In the genomic region with DNA sequence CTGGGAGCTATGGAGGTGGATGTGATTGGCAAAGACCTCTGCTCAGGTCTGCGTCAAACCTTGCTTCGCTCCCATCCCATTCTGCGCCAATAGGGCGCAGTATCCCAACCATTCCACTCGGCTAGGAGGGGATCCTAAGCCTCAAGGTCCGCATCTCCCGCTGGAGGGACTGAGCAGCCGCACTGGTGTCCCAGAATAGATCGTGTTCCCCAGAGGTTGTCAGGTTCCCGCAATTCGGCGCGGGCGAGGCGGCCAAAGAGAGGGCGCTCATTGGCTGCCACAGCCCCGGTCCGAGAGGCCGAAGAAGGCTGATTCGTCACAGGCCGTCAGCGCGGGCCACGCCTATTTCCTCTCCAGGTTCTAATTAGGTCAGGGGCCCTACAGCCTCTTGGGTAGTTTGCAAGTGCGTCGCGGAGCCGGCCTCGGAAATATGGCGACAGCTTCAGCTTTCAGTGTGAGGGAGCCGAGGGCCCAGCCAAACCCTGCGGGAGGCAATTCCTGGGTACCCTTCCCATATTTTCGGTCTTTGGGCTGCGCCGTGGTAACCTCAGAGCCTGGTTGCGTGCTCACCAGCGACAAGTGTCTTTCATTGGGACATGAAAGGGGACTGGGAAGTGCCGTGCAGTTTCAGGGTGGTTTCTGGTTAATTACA, we compare ENCODE assay signal across 8 cellular contexts. TPM values are rescaled to one million over a fixed set of nuclear protein-coding genes. Genes with fewer than 3 reads are reported as not detected.
DNase-seq lines count a peak whose midpoint lies in the region; ATAC-seq and TF ChIP-seq lines count a peak whose summit lies in the region.

No MANE protein-coding gene starts in this region.

- H3K4me3 ChIP-seq in adrenal gland (peak overlapping the region; percentile 49 to 75 (median 70)), left ventricle myocardium inferior (peak overlapping the region; percentile 84), prostate gland (peak overlapping the region; percentile 55 to 60)

- H3K4me1 Mint-ChIP-seq in T-cell = peaks cover 50 to 54% (median 54%) of the 10 kb centered on the region in 3 donors

- POLR2A ChIA-PET in T-cell (lab: Charles Lee) = interaction anchor here (0.6 to 1.0 kb wide), 4 partner anchors 15 to 787 kb away, joined by 3 to 5 read pairs (median 3); a partner anchor contains a TSS

- H3K9me3 ChIP-seq in adrenal gland (replicated peaks in 1 of 3) (no peaks in the 10 kb centered on the region), left ventricle myocardium inferior (replicated peaks) (no peaks in the 10 kb centered on the region), prostate gland (no peaks in the 10 kb centered on the region)

- H3K27ac ChIP-seq in adrenal gland (peak overlapping the region; percentile 99 to 100 (median 99)), left ventricle myocardium inferior (replicated peaks) (peak overlapping the region; percentile 100), prostate gland (peak overlapping the region; percentile 87 to 92)

- H3K36me3 Mint-ChIP-seq in T-cell = peaks cover 20% of the 10 kb centered on the region

- WGBS in adrenal gland, 4 donors = 0 to 11% (median 0%) methylated on average over 8 to 38 of the region's 38 CpGs
- WGBS in prostate gland = 0% methylated on average over 25 of the region's 38 CpGs

- DNase-seq in EL (peak; percentile 97), M059J (ENCODE audit: low read depth) (peak; percentile 86), T-cell (peak; percentile 77 to 89 (median 84)), adrenal gland (peak; percentile 96 to 100 (median 99)), left ventricle myocardium inferior (peak; percentile 99), prostate gland (ENCODE audit: low spot score) (peak; percentile 96), ureter (ENCODE audit: low spot score) (peak; percentile 97)

- peaks cover 8 to 13% of the 10 kb centered on the region in 2 donors for H3K27me3 Mint-ChIP-seq in T-cell

- ATAC-seq in GM21825 (IDR thresholded peaks at IDR 0.05; ENCODE audit: unreplicated experiment) = peak; percentile 99
- peak; percentile 90 to 95 (median 91) for ATAC-seq in T-cell (replicated peaks in 1 of 4)

- CTCF ChIA-PET in T-cell (lab: Charles Lee) = interaction anchor here (0.6 to 2.2 kb wide), 12 partner anchors 9 to 256 kb away, joined by 3 to 10 read pairs (median 4); a partner anchor contains a TSS

- peak; percentile 97 to 99 for TF ChIP-seq POLR2A in adrenal gland (IDR thresholded peaks at IDR 0.05)
- peak; percentile 94 for TF ChIP-seq POLR2A in prostate gland (IDR thresholded peaks at IDR 0.05)

- no peaks in the 10 kb centered on the region for H3K27me3 ChIP-seq in adrenal gland
- no peaks in the 10 kb centered on the region for H3K27me3 ChIP-seq in left ventricle myocardium inferior (ENCODE audit: low read depth)
- H3K27me3 ChIP-seq in prostate gland (replicated peaks; ENCODE audit: insufficient read depth) = no peaks in the 10 kb centered on the region

- H3K36me3 ChIP-seq in adrenal gland (replicated peaks in 1 of 2) (no peaks in the 10 kb centered on the region), left ventricle myocardium inferior (no peaks in the 10 kb centered on the region), prostate gland (no peaks in the 10 kb centered on the region)

- intact Hi-C loops in adrenal gland (cut with DNase I) = loop anchor here in 1 of 2 donors (5.0 kb wide), 1 partner anchor 154 kb away; a partner anchor contains a TSS
- intact Hi-C loops in left ventricle myocardium inferior (cut with micrococcal nuclease) = loop anchor here (10.0 kb wide), 1 partner anchor 157 kb away; a partner anchor contains a TSS
- intact Hi-C loops in prostate gland (cut with DNase I) = loop anchor here (5.0 kb wide), 1 partner anchor 154 kb away; a partner anchor contains a TSS

- peak overlapping the region; percentile 83 to 96 (median 89) for H3K4me3 Mint-ChIP-seq in T-cell

- peaks cover 10 to 15% (median 12%) of the 10 kb centered on the region in 3 donors for H3K9me3 Mint-ChIP-seq in T-cell

- TF ChIP-seq CTCF in adrenal gland (IDR thresholded peaks at IDR 0.05) (peak in 1 of 6 experiments; percentile 18), left ventricle myocardium inferior (IDR thresholded peaks at IDR 0.05; ENCODE audit: borderline replicate concordance) (no peak), prostate gland (IDR thresholded peaks at IDR 0.05) (peak in 1 of 4 experiments; percentile 20)

- H3K27ac Mint-ChIP-seq in T-cell = peak overlapping the region; percentile 91 to 100

- peaks cover 23 to 47% of the 10 kb centered on the region in 2 donors for H3K4me1 ChIP-seq in adrenal gland (replicated peaks in 1 of 2)
- peaks cover 42% of the 10 kb centered on the region for H3K4me1 ChIP-seq in left ventricle myocardium inferior
- H3K4me1 ChIP-seq in prostate gland (replicated peaks) = no peaks in the 10 kb centered on the region

RNA-seq across cellular contexts. Expression of a gene that starts 5.0 kb away (rescaled TPM):
- not detected in 2 replicates for total RNA-seq in M059J (2014; rRNA removed; shearing (Covaris generic))
- not detected for total RNA-seq in T-cell
- total RNA-seq in adrenal gland = not detected
- under 1 TPM in 1 of 3 donors, not detected in 2; 0.16 TPM for polyA plus RNA-seq in adrenal gland
- total RNA-seq in left ventricle myocardium inferior = not detected
- total RNA-seq in prostate gland = not detected
- not detected for total RNA-seq in ureter

RNA-seq across cellular contexts. Expression of a gene that starts 14.6 kb away (rescaled TPM):
- 0.12 TPM in 1 of 2 replicates, not detected in the other for total RNA-seq in M059J (2014; rRNA removed; shearing (Covaris generic))
- 1 to 10 TPM in 2 of 5 donors, under 1 TPM in 3; 0.13 to 5.3 (median 0.38) TPM for total RNA-seq in T-cell
- 10 to 100 TPM in 2 of 8 donors, 1 to 10 TPM in 6; 2.3 to 12.8 (median 8.5) TPM for total RNA-seq in adrenal gland
- polyA plus RNA-seq in adrenal gland = 1 to 10 TPM; 3.6 to 6.2 (median 5.7) TPM
- 1.0 TPM for total RNA-seq in left ventricle myocardium inferior
- 1 to 10 TPM; 1.9 to 3.7 TPM for total RNA-seq in prostate gland
- 5.6 TPM for total RNA-seq in ureter

RNA-seq across cellular contexts. Expression of a gene that starts 40.8 kb away (rescaled TPM):
- total RNA-seq in M059J (2014; rRNA removed; shearing (Covaris generic)) = 23.9 and 43.6 TPM in 2 replicates
- total RNA-seq in T-cell (10 to 100 TPM; 50.0 to 59.7 (median 58.9) TPM), adrenal gland (10 to 100 TPM; 29.5 to 69.8 (median 49.5) TPM), left ventricle myocardium inferior (80.3 TPM), prostate gland (10 to 100 TPM; 38.8 to 43.2 TPM), ureter (51.1 TPM)
- polyA plus RNA-seq in adrenal gland = 10 to 100 TPM; 13.9 to 68.8 (median 15.5) TPM

Comparison
In these comparisons a context has a peak if more than half of its experiments do, and no peak if none do; other contexts are left out.
1. Peak in every context shown above with its lines: DNase-seq, ATAC-seq, H3K4me3 ChIP-seq and H3K27ac ChIP-seq.